9 cellular contexts compared by ENCODE assay signal in genomic region chr11:78850078-78850477, GRCh38.
"Had no signal": no experiment of that assay in that cellular context is flagged by ENCODE, and none has a peak within 500 bp of the region (broad histone marks: within the 10 kb centered on the region; RNA-seq: fewer than 3 reads in every experiment).

No MANE protein-coding gene starts in this region.

- ATAC-seq: GM23338, HCT116 had no signal

- H3K27ac ChIP-seq: GM23248 had no signal

- H3K27ac Mint-ChIP-seq: GM23338, H9, HFFc6 had no signal

- H3K9me3 ChIP-seq: HAP-1 had no signal

- H3K4me1 Mint-ChIP-seq: H9 had no signal

- H3K36me3 ChIP-seq: HAP-1 had no signal

- H3K4me3 ChIP-seq: GM23248, GM23338, HAP-1 had no signal

- H3K4me2 ChIP-seq: GM23338 had no signal

- H3K4me1 ChIP-seq: HAP-1 had no signal

- H3K9me3 Mint-ChIP-seq: GM23338, H9, HFFc6 had no signal

- H2AFZ ChIP-seq: GM23248, GM23338 had no signal

- H3K9ac ChIP-seq: GM23248 had no signal

- H3K4me3 Mint-ChIP-seq: GM23338, H9, HFFc6 had no signal

- DNase-seq: GM23248, GOT3, H7, H9, HCEC 1CT, HFFc6 had no signal
